In the genomic region with DNA sequence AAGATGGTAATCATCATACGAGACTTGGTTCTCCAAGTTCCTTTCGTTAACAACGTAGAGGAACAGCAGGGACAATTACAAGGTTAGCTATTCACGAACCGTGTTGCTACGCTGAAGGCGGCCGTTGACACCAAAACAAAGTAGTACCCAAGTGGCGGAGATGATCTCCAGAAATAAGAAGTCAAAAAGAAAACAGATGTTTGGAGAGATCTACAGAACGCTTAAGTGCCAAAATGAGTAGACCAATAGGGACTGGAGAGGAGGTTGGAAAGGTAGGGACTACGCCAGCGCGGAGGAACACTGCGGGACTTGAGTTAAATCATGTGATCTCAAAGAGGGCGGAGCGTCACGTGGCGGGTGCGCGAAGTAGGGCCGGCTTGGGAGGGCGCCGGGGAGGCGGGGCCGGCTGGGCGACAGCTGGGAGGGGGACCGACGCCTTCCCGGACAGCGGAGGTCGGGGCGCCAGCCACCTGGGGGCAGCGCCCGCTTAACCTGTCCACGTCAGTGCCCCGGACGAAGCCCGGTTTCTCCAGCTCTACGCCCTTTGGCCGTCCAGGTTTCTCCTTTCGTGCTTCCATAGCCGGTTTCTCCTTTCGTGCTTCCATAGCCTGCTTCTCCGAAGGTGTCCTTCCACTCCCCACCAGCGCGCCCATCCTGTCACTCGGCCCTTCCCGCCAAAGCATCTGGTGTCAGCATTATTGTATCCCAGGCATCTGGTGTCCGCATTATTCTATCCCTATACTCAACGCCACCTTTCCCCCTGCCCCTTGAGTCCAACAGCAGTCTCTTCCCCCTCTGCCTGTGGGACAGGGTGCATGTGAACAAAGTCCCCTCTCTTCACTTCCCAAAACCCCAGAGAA, we compare ENCODE assay signal across 1 cellular context.
A peak's percentile ranks its signal among the peaks of the same experiment; 100 is the strongest.
TF ChIP-seq lines count a peak whose summit lies in the region.

No MANE protein-coding gene starts in this region.

TF ChIP-seq in K562, 482 proteins besides CTCF, POLR2A, EP300 and RAD21 (continues in another document):
- TF ChIP-seq ZNF444 (CRISPR knock-in tag; IDR thresholded peaks at IDR 0.05), result no peak
- TF ChIP-seq, protein P1, sequence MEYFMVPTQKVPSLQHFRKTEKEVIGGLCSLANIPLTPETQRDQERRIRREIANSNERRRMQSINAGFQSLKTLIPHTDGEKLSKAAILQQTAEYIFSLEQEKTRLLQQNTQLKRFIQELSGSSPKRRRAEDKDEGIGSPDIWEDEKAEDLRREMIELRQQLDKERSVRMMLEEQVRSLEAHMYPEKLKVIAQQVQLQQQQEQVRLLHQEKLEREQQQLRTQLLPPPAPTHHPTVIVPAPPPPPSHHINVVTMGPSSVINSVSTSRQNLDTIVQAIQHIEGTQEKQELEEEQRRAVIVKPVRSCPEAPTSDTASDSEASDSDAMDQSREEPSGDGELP (CRISPR knock-in tag; IDR thresholded peaks at IDR 0.05; ENCODE audit: borderline replicate concordance), result peak; percentile 98
- TF ChIP-seq CREB1 (IDR thresholded peaks at IDR 0.05), result peak; percentile 61
- peak; percentile 67; the same call in 1 of the 2 replicates for TF ChIP-seq CREB1 (CRISPR knock-in tag; IDR thresholded peaks at IDR 0.05)
- no peak for TF ChIP-seq PHTF2 (CRISPR knock-in tag; IDR thresholded peaks at IDR 0.05)
- TF ChIP-seq, protein P2, sequence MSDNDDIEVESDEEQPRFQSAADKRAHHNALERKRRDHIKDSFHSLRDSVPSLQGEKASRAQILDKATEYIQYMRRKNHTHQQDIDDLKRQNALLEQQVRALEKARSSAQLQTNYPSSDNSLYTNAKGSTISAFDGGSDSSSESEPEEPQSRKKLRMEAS (CRISPR knock-in tag; IDR thresholded peaks at IDR 0.05), result peak; percentile 48; the same call in 1 of the 2 replicates
- TF ChIP-seq YY1 (IDR thresholded peaks at IDR 0.05; ENCODE audit: borderline replicate concordance in 1 of 3, control insufficient read depth in 1 of 3, extremely low read depth in 1 of 3, insufficient read depth in 3 of 3, insufficient read length in 1 of 3, insufficient replicate concordance in 2 of 3, low read depth in 1 of 3, low read length in 2 of 3), result peak in 1 of 3 experiments; percentile 33
- no peak for TF ChIP-seq ARID3A (IDR thresholded peaks at IDR 0.05; ENCODE audit: borderline replicate concordance, low read depth, low read length)
- TF ChIP-seq ZNF23 (CRISPR knock-in tag; IDR thresholded peaks at IDR 0.05), result no peak
- TF ChIP-seq RFX5 (IDR thresholded peaks at IDR 0.05; ENCODE audit: low read depth, low read length), result no peak
- no peak for TF ChIP-seq YBX1 (IDR thresholded peaks at IDR 0.05)
- TF ChIP-seq ZNF217 (CRISPR knock-in tag; IDR thresholded peaks at IDR 0.05), result no peak
- no peak for TF ChIP-seq RUNX1 (IDR thresholded peaks at IDR 0.05; ENCODE audit: low read depth)
- peak; percentile 78 for TF ChIP-seq EGR1 (conservative IDR thresholded peaks at IDR 0.05)
- TF ChIP-seq HMBOX1 (IDR thresholded peaks at IDR 0.05), result peak; percentile 33; the same call in 1 of the 2 replicates
- TF ChIP-seq ZNF740 (CRISPR knock-in tag; IDR thresholded peaks at IDR 0.05), result peak; percentile 58; the same call in 1 of the 2 replicates
- TF ChIP-seq ZNF740 (tag; IDR thresholded peaks at IDR 0.05), result no peak; a peak in 1 of 4 replicates
- no peak for TF ChIP-seq BRD4 (IDR thresholded peaks at IDR 0.05)
- no peak for TF ChIP-seq FOXA3 (CRISPR knock-in tag; conservative IDR thresholded peaks at IDR 0.05 in 1 of 2, IDR thresholded peaks at IDR 0.05 in 1 of 2)
- peak; percentile 29 for TF ChIP-seq ASH1L (IDR thresholded peaks at IDR 0.05; ENCODE audit: borderline replicate concordance, low read depth, partially characterized antibody)
- no peak for TF ChIP-seq BDP1 (IDR thresholded peaks at IDR 0.05; ENCODE audit: insufficient read depth, insufficient read length)
- no peak; the same call in 1 of the 2 replicates for TF ChIP-seq JUND (IDR thresholded peaks at IDR 0.05; ENCODE audit: borderline replicate concordance, low read depth, low read length)
- peak; percentile 51; the same call in 2 of the 3 replicates for TF ChIP-seq JUND (tag; IDR thresholded peaks at IDR 0.05; ENCODE audit: borderline replicate concordance, low read depth, low read length)
- peak; percentile 72 for TF ChIP-seq NFIC (IDR thresholded peaks at IDR 0.05)
- TF ChIP-seq, protein P3, sequence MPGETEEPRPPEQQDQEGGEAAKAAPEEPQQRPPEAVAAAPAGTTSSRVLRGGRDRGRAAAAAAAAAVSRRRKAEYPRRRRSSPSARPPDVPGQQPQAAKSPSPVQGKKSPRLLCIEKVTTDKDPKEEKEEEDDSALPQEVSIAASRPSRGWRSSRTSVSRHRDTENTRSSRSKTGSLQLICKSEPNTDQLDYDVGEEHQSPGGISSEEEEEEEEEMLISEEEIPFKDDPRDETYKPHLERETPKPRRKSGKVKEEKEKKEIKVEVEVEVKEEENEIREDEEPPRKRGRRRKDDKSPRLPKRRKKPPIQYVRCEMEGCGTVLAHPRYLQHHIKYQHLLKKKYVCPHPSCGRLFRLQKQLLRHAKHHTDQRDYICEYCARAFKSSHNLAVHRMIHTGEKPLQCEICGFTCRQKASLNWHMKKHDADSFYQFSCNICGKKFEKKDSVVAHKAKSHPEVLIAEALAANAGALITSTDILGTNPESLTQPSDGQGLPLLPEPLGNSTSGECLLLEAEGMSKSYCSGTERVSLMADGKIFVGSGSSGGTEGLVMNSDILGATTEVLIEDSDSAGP (CRISPR knock-in tag; IDR thresholded peaks at IDR 0.05), result no peak
- TF ChIP-seq JUN (IDR thresholded peaks at IDR 0.05; ENCODE audit: borderline replicate concordance, low read depth, low read length), result peak; percentile 11; the same call in 1 of the 2 replicates
- no peak for TF ChIP-seq JUN (CRISPR knock-in tag; IDR thresholded peaks at IDR 0.05; ENCODE audit: borderline replicate concordance)
- TF ChIP-seq ZNF165 (CRISPR knock-in tag; IDR thresholded peaks at IDR 0.05; ENCODE audit: borderline replicate concordance), result no peak
- peak; percentile 94 for TF ChIP-seq LCOR (CRISPR knock-in tag; IDR thresholded peaks at IDR 0.05)
- TF ChIP-seq RBBP5 (IDR thresholded peaks at IDR 0.05; ENCODE audit: borderline replicate concordance, insufficient read depth, low read length, poor library complexity, severe bottlenecking), result no peak
- no peak for TF ChIP-seq HNRNPK (IDR thresholded peaks at IDR 0.05; ENCODE audit: low read depth, low read length, poor library complexity, severe bottlenecking)
- TF ChIP-seq ZC3H4 (CRISPR knock-in tag; IDR thresholded peaks at IDR 0.05; ENCODE audit: borderline replicate concordance), result no peak
- TF ChIP-seq HNRNPLL (IDR thresholded peaks at IDR 0.05; ENCODE audit: low read depth, low read length, poor library complexity, severe bottlenecking), result peak; percentile 97
- TF ChIP-seq, protein P4, sequence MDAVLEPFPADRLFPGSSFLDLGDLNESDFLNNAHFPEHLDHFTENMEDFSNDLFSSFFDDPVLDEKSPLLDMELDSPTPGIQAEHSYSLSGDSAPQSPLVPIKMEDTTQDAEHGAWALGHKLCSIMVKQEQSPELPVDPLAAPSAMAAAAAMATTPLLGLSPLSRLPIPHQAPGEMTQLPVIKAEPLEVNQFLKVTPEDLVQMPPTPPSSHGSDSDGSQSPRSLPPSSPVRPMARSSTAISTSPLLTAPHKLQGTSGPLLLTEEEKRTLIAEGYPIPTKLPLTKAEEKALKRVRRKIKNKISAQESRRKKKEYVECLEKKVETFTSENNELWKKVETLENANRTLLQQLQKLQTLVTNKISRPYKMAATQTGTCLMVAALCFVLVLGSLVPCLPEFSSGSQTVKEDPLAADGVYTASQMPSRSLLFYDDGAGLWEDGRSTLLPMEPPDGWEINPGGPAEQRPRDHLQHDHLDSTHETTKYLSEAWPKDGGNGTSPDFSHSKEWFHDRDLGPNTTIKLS (IDR thresholded peaks at IDR 0.05; ENCODE audit: borderline replicate concordance, low read depth), result peak; percentile 88
- no peak for TF ChIP-seq HSF4 (CRISPR knock-in tag; IDR thresholded peaks at IDR 0.05; ENCODE audit: borderline replicate concordance)
- TF ChIP-seq ZNF639 (CRISPR knock-in tag; conservative IDR thresholded peaks at IDR 0.05 in 1 of 2, IDR thresholded peaks at IDR 0.05 in 1 of 2), result no peak; a peak in 1 of 4 replicates
- TF ChIP-seq ZNF766 (CRISPR knock-in tag; conservative IDR thresholded peaks at IDR 0.05), result no peak
- TF ChIP-seq NFXL1 (CRISPR knock-in tag; IDR thresholded peaks at IDR 0.05), result no peak
- TF ChIP-seq STAT5B (CRISPR knock-in tag; IDR thresholded peaks at IDR 0.05), result no peak
- TF ChIP-seq PPARD (CRISPR knock-in tag; IDR thresholded peaks at IDR 0.05), result no peak
- no peak for TF ChIP-seq FOXO4 (CRISPR knock-in tag; IDR thresholded peaks at IDR 0.05)
- TF ChIP-seq NRF1 (conservative IDR thresholded peaks at IDR 0.05 in 1 of 2, IDR thresholded peaks at IDR 0.05 in 1 of 2), result peak; percentile 62 to 63
